11 cellular contexts compared by ENCODE assay signal in the genomic region with DNA sequence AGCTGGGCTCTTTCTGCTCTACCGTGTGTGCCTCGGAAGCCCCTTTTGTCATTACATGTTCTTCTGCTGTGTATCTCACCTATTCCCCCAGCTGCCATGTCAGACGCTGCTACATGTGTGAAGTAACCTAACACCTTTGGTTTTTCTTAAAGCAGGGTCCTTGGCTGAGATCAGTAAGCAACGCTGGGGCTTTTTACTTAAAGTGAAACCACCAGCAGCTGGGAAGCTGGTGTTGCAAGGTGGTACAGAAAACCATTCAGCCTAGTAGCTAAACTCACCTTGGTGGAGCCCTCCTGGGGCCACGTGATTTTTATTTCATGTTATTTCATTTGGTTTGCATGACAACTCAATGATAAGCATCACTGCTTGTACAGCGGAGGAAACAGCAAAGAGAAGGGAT.
A peak's percentile ranks its signal among the peaks of the same experiment; 100 is the strongest.
DNase-seq lines count a peak whose midpoint lies in the region; ATAC-seq lines count a peak whose summit lies in the region.
"Had no signal": no experiment of that assay in that cellular context is flagged by ENCODE, and none has a peak within 500 bp of the region (broad histone marks: within the 10 kb centered on the region; RNA-seq: fewer than 3 reads in every experiment).

No MANE protein-coding gene starts in this region.

- peak; percentile 40 for ATAC-seq in GM18519 (IDR thresholded peaks at IDR 0.05; ENCODE audit: low FRiP score, unreplicated experiment)
- peak; percentile 54 for ATAC-seq in GM21447 (IDR thresholded peaks at IDR 0.05; ENCODE audit: unreplicated experiment)
- ATAC-seq in HG03439 (IDR thresholded peaks at IDR 0.05; ENCODE audit: unreplicated experiment), result peak; percentile 54

- peak; percentile 51 for DNase-seq in left kidney (ENCODE audit: low read depth, low spot score)
- no peak for DNase-seq in MV-4-11 (lab: John Stamatoyannopoulos, UW)
- DNase-seq in activated T-cell treated with anti-CD3 and anti-CD28 coated beads for 4 hours, result no peak
- no peak for DNase-seq in NCI-H1092 (lab: John Stamatoyannopoulos, UW)
- no peak for DNase-seq in A172 (ENCODE audit: low spot score)
- DNase-seq: effector CD8-positive, alpha-beta T cell; GDM1; NCI-H2029 had no signal
